Comparison of ENCODE assay signal across 13 cellular contexts in genomic region chr9:37412431-37413151, GRCh38. TPM values are rescaled to one million over a fixed set of nuclear protein-coding genes. Genes with fewer than 3 reads are reported as not detected.
A peak's percentile ranks its signal among the peaks of the same experiment; 100 is the strongest.
DNase-seq lines count a peak whose midpoint lies in the region; ATAC-seq and TF ChIP-seq lines count a peak whose summit lies in the region.
"Had no signal": no experiment of that assay in that cellular context is flagged by ENCODE, and none has a peak within 500 bp of the region (broad histone marks: within the 10 kb centered on the region; RNA-seq: fewer than 3 reads in every experiment).

No MANE protein-coding gene starts in this region.

- H3K9me3 Mint-ChIP-seq in Caco-2 (ENCODE audit: unreplicated experiment) (no peaks in the 10 kb centered on the region), chondrocyte (ENCODE audit: low read depth) (no peaks in the 10 kb centered on the region), nephron (no peaks in the 10 kb centered on the region), nephron progenitor cell (no peaks in the 10 kb centered on the region)
- no peaks in the 10 kb centered on the region for H3K9me3 Mint-ChIP-seq in activated naive CD4-positive, alpha-beta T cell treated with anti-CD3 and anti-CD28 coated beads for 36 hours

- H3K4me1 ChIP-seq in Caco-2 = peaks cover 27% of the 10 kb centered on the region

- H3K27me3 Mint-ChIP-seq in Caco-2 (ENCODE audit: insufficient read depth, unreplicated experiment) (no peaks in the 10 kb centered on the region), chondrocyte (ENCODE audit: low read depth) (no peaks in the 10 kb centered on the region), nephron (ENCODE audit: low read depth) (peaks cover 17% of the 10 kb centered on the region), nephron progenitor cell (ENCODE audit: low read depth, poor library complexity) (peaks cover 7% of the 10 kb centered on the region)
- peaks cover 5% of the 10 kb centered on the region for H3K27me3 Mint-ChIP-seq in activated naive CD4-positive, alpha-beta T cell treated with anti-CD3 and anti-CD28 coated beads for 36 hours (ENCODE audit: low read depth)

- DNase-seq in Caco-2 (no peak), MG63 (peak; percentile 91), chondrocyte (ENCODE audit: low spot score) (no peak), nephron progenitor cell (no peak), NCI-H774 (lab: John Stamatoyannopoulos, UW) (no peak)
- DNase-seq in activated naive CD4-positive, alpha-beta T cell treated with anti-CD3 and anti-CD28 coated beads for 36 hours = no peak
- DNase-seq: brain microvascular endothelial cell; DMS153; NCI-H2081 treated with DMSO at 0.1 percent for 48 hours; stimulated activated CD4-positive, alpha-beta T cell treated with anti-CD3 and anti-CD28 coated beads, Interleukin-2, amount 100 ng/mL, for 24 hours had no signal

- intact Hi-C loops in Caco-2 (cut with micrococcal nuclease; ENCODE audit: unreplicated experiment) = loop anchor here (5.0 kb wide), 1 partner anchor 500 kb away; no protein-coding TSS in a partner anchor
- intact Hi-C loops in activated naive CD4-positive, alpha-beta T cell treated with anti-CD3 and anti-CD28 coated beads for 36 hours (cut with micrococcal nuclease) = loop anchor here (5.0 kb wide), 1 partner anchor 415 kb away; no protein-coding TSS in a partner anchor

- no peak overlapping the region for H3K4me3 ChIP-seq in Caco-2 (ENCODE audit: low read depth, low read length)
- no peak overlapping the region for H3K4me3 ChIP-seq in MG63
- H3K4me3 ChIP-seq: thoracic aorta had no signal

- POLR2A ChIA-PET in Caco-2 (lab: Charles Lee) = no interaction called here

- H3K4me3 Mint-ChIP-seq in Caco-2 (ENCODE audit: unreplicated experiment) (no peak overlapping the region), chondrocyte (ENCODE audit: unreplicated experiment) (no peak overlapping the region), nephron (no peak overlapping the region), nephron progenitor cell (no peak overlapping the region)
- H3K4me3 Mint-ChIP-seq in activated naive CD4-positive, alpha-beta T cell treated with anti-CD3 and anti-CD28 coated beads for 36 hours = no peak overlapping the region

- H3K9me3 ChIP-seq in Caco-2 (no peaks in the 10 kb centered on the region), MG63 (no peaks in the 10 kb centered on the region)
- H3K9me3 ChIP-seq: thoracic aorta had no signal

- ATAC-seq in GM19023 (IDR thresholded peaks at IDR 0.05; ENCODE audit: unreplicated experiment) = no peak

- H3K4me1 Mint-ChIP-seq in Caco-2 (ENCODE audit: low read depth, unreplicated experiment) (peaks cover 33% of the 10 kb centered on the region), chondrocyte (ENCODE audit: low read depth) (peaks cover 21% of the 10 kb centered on the region), nephron (peaks cover 23% of the 10 kb centered on the region), nephron progenitor cell (peaks cover 34% of the 10 kb centered on the region)
- H3K4me1 Mint-ChIP-seq in activated naive CD4-positive, alpha-beta T cell treated with anti-CD3 and anti-CD28 coated beads for 36 hours (ENCODE audit: low read depth) = peaks cover 21% of the 10 kb centered on the region

- CTCF ChIA-PET in Caco-2 (lab: Charles Lee) = no interaction called here
- CTCF ChIA-PET in activated naive CD4-positive, alpha-beta T cell treated with anti-CD3 and anti-CD28 coated beads for 36 hours (lab: Charles Lee) = interaction anchor here (0.7 to 2.4 kb wide), 6 partner anchors 9 to 422 kb away, joined by 3 to 5 read pairs (median 4); no protein-coding TSS in a partner anchor

- BruUV-seq in Caco-2 (replicated peaks; lab: Mats Ljungman, UMichigan) = no TSS peak

- TF ChIP-seq CTCF in Caco-2 (IDR thresholded peaks at IDR 0.05; ENCODE audit: insufficient read depth in 1 of 2, low read depth in 1 of 2, low read length in 1 of 2, severe bottlenecking in 1 of 2, unreplicated experiment in 1 of 2) (no peak), chondrocyte (IDR thresholded peaks at IDR 0.05) (no peak), nephron (IDR thresholded peaks at IDR 0.05; ENCODE audit: unreplicated experiment in 3 of 3) (no peak), nephron progenitor cell (IDR thresholded peaks at IDR 0.05) (no peak)

- H3K36me3 Mint-ChIP-seq in Caco-2 (ENCODE audit: insufficient read depth, unreplicated experiment) (peaks cover 11% of the 10 kb centered on the region), chondrocyte (ENCODE audit: low read depth) (no peaks in the 10 kb centered on the region), nephron (ENCODE audit: low read depth) (no peaks in the 10 kb centered on the region), nephron progenitor cell (ENCODE audit: low read depth) (no peaks in the 10 kb centered on the region)
- no peaks in the 10 kb centered on the region for H3K36me3 Mint-ChIP-seq in activated naive CD4-positive, alpha-beta T cell treated with anti-CD3 and anti-CD28 coated beads for 36 hours (ENCODE audit: low read depth)

- peak overlapping the region; percentile 25 for H3K27ac Mint-ChIP-seq in Caco-2 (ENCODE audit: unreplicated experiment)
- H3K27ac Mint-ChIP-seq in chondrocyte (ENCODE audit: unreplicated experiment) = peak overlapping the region; percentile 8
- peak overlapping the region; percentile 43 to 87 (median 82) for H3K27ac Mint-ChIP-seq in nephron
- no peak overlapping the region for H3K27ac Mint-ChIP-seq in activated naive CD4-positive, alpha-beta T cell treated with anti-CD3 and anti-CD28 coated beads for 36 hours
- no peak overlapping the region for H3K27ac Mint-ChIP-seq in nephron progenitor cell

- H3K36me3 ChIP-seq in Caco-2 (ENCODE audit: control insufficient read depth, insufficient read depth, low read length) (no peaks in the 10 kb centered on the region), MG63 (no peaks in the 10 kb centered on the region)
- H3K36me3 ChIP-seq: brain microvascular endothelial cell, thoracic aorta had no signal

- H3K27me3 ChIP-seq in Caco-2 (replicated peaks; ENCODE audit: control insufficient read depth, insufficient read depth, low read length) (no peaks in the 10 kb centered on the region), MG63 (no peaks in the 10 kb centered on the region)
- H3K27me3 ChIP-seq: brain microvascular endothelial cell had no signal

RNA-seq across cellular contexts. Expression of gene GRHPR, which starts 9.9 kb away (rescaled TPM):
- total RNA-seq in Caco-2 (2022) (76.9 and 82.5 TPM in 2 replicates), chondrocyte (84.3 to 101 TPM (median 86.3 TPM) in 3 replicates)
- 97.5 and 111 TPM in 2 replicates for total RNA-seq in MG63 (2014; rRNA removed; shearing (Covaris generic); ENCODE audit: low replicate concordance)
- total RNA-seq in activated naive CD4-positive, alpha-beta T cell treated with anti-CD3 and anti-CD28 coated beads for 36 hours = 10 to 100 TPM; 72.8 to 75.6 TPM

RNA-seq across cellular contexts. Expression of gene ZBTB5, which starts 52.7 kb away (rescaled TPM):
- total RNA-seq in Caco-2 (2022) = 12.5 and 13.2 TPM in 2 replicates
- 4.4 and 9.1 TPM in 2 replicates for total RNA-seq in MG63 (2014; rRNA removed; shearing (Covaris generic); ENCODE audit: low replicate concordance)
- 14.1 to 15.3 TPM (median 14.5 TPM) in 3 replicates for total RNA-seq in chondrocyte
- 10 to 100 TPM; 10.2 TPM for total RNA-seq in activated naive CD4-positive, alpha-beta T cell treated with anti-CD3 and anti-CD28 coated beads for 36 hours

Comparison
In these comparisons a context has a peak if more than half of its experiments do, and no peak if none do; other contexts are left out.
1. H3K27ac Mint-ChIP-seq: peak in Caco-2 (single experiment), chondrocyte (single experiment) and nephron (3 of 3); none in activated naive CD4-positive, alpha-beta T cell treated with anti-CD3 and anti-CD28 coated beads for 36 hours (single experiment) and nephron progenitor cell (single experiment).